Comparison of ENCODE assay signal across 8 cellular contexts in the genomic region with DNA sequence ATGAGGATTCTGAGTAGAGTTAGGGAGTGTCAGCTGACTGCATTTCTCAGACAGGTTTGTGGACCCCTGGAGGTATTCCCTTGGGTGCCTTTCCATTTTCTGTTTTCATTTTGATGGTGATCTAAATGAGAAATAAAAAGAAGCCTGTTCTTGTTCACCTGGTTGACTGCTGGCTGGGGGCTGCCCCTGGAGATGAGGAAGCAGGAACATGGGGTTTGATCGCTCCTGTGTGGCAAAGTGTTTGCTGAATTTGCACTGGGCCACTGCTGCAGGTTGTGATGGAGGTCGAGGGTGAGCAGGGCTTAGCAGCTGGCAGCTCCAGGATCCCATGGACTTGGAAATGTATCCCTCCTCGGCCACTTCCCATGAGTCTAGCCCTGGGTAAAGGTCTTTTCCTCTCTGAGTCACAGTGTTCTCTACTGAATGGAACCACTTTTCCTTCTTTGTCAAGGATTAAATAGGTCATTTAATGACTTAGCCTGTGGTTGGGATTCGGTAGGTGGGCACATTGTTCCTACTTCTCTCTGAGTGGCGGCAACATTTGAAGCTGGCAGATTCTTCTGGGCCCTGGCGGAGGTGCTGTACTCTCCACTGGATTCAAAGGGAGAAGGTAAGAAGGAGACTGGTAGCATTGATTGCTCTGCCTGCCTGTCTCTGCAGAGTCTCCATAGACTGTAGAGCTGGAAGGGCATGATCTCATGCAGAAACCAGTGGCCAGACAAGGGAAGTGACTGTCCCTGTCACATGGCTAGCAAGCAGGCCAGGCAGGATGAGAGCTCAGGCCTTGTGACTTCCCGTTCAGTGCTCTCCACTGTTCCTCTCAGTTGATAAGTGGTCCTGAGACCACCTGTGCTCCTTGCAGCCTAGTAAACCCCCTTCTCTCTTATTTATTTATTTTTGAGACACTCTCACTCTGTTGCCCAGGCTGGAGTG. TPM values are rescaled to one million over a fixed set of nuclear protein-coding genes. Genes with fewer than 3 reads are reported as not detected.
DNase-seq lines count a peak whose midpoint lies in the region; ATAC-seq and TF ChIP-seq lines count a peak whose summit lies in the region.

No MANE protein-coding gene starts in this region.

- peaks cover 25% of the 10 kb centered on the region for H3K4me1 ChIP-seq in mesenchymal stem cell (ENCODE audit: control insufficient read depth, insufficient read depth, low read depth, low read length)
- H3K4me1 ChIP-seq in upper lobe of right lung, result peaks cover 24% of the 10 kb centered on the region

- H2AFZ ChIP-seq in mesenchymal stem cell (ENCODE audit: low read depth, low read length), result no peak overlapping the region

- H3K14ac ChIP-seq in mesenchymal stem cell (ENCODE audit: low read length in 2 of 2), result no peak overlapping the region

- DNase-seq in activated naive CD8-positive, alpha-beta T cell treated with anti-CD3 and anti-CD28 coated beads, Interleukin-2, amount 10 ng/mL, durations not matched to agents 7 days and 5 days, result no peak
- no peak for DNase-seq in activated naive CD8-positive, alpha-beta T cell treated with anti-CD3 and anti-CD28 coated beads for 36 hours
- DNase-seq in dorsolateral prefrontal cortex (peak in 9 of 10 donors; percentile 38 to 81 (median 64)), mesenchymal stem cell (peak; percentile 51), upper lobe of right lung (no peak), GOT3 (lab: John Stamatoyannopoulos, UW) (no peak)
- DNase-seq in stimulated activated naive CD8-positive, alpha-beta T cell treated with anti-CD3 and anti-CD28 coated beads, Interleukin-15, amount 100 ng/mL, for 72 hours, result no peak
- no peak for DNase-seq in activated T-cell treated with anti-CD3 and anti-CD28 coated beads, Interleukin-2, amount 50 U/mL, for 72 hours

- peak overlapping the region; percentile 4 for H3K9ac ChIP-seq in mesenchymal stem cell (ENCODE audit: low read length)

- H3K27ac ChIP-seq in dorsolateral prefrontal cortex, result peak overlapping the region in 58 of 59 donors; percentile 18 to 92 (median 81)
- no peak overlapping the region for H3K27ac ChIP-seq in mesenchymal stem cell (ENCODE audit: low read length, poor library complexity, severe bottlenecking)
- peak overlapping the region; percentile 48 for H3K27ac ChIP-seq in upper lobe of right lung

- POLR2A ChIA-PET in activated naive CD8-positive, alpha-beta T cell treated with anti-CD3 and anti-CD28 coated beads, Interleukin-2, amount 10 ng/mL, durations not matched to agents 7 days and 5 days (lab: Charles Lee), result no interaction called here

- H3K4me2 ChIP-seq in mesenchymal stem cell (ENCODE audit: low read length, poor library complexity, severe bottlenecking), result no peak overlapping the region

- H3K36me3 ChIP-seq in mesenchymal stem cell (ENCODE audit: control insufficient read depth in 1 of 2, insufficient read depth in 2 of 2, low read depth in 1 of 2, low read length in 2 of 2), result peaks cover 5 to 15% of the 10 kb centered on the region in 2 experiments
- H3K36me3 ChIP-seq in upper lobe of right lung, result peaks cover under 1% of the 10 kb centered on the region

- H3K27me3 Mint-ChIP-seq in activated naive CD8-positive, alpha-beta T cell treated with anti-CD3 and anti-CD28 coated beads, Interleukin-2, amount 10 ng/mL, durations not matched to agents 7 days and 5 days, result no peaks in the 10 kb centered on the region
- no peaks in the 10 kb centered on the region for H3K27me3 Mint-ChIP-seq in activated naive CD8-positive, alpha-beta T cell treated with anti-CD3 and anti-CD28 coated beads for 36 hours
- no peaks in the 10 kb centered on the region for H3K27me3 Mint-ChIP-seq in stimulated activated naive CD8-positive, alpha-beta T cell treated with anti-CD3 and anti-CD28 coated beads, Interleukin-15, amount 100 ng/mL, for 72 hours
- H3K27me3 Mint-ChIP-seq in activated T-cell treated with anti-CD3 and anti-CD28 coated beads, Interleukin-2, amount 50 U/mL, for 72 hours (ENCODE audit: low read depth), result no peaks in the 10 kb centered on the region

- peaks cover 5% of the 10 kb centered on the region for H3K4me1 Mint-ChIP-seq in activated naive CD8-positive, alpha-beta T cell treated with anti-CD3 and anti-CD28 coated beads, Interleukin-2, amount 10 ng/mL, durations not matched to agents 7 days and 5 days
- H3K4me1 Mint-ChIP-seq in activated naive CD8-positive, alpha-beta T cell treated with anti-CD3 and anti-CD28 coated beads for 36 hours, result peaks cover 10% of the 10 kb centered on the region
- H3K4me1 Mint-ChIP-seq in stimulated activated naive CD8-positive, alpha-beta T cell treated with anti-CD3 and anti-CD28 coated beads, Interleukin-15, amount 100 ng/mL, for 72 hours, result peaks cover 5% of the 10 kb centered on the region
- H3K4me1 Mint-ChIP-seq in activated T-cell treated with anti-CD3 and anti-CD28 coated beads, Interleukin-2, amount 50 U/mL, for 72 hours (ENCODE audit: low read depth), result peaks cover 12% of the 10 kb centered on the region

- H2BK5ac ChIP-seq in mesenchymal stem cell (ENCODE audit: low read depth, low read length, poor library complexity, severe bottlenecking), result no peak overlapping the region

- H2BK12ac ChIP-seq in mesenchymal stem cell (ENCODE audit: low read length in 2 of 2), result no peak overlapping the region

- no peak overlapping the region for H2BK15ac ChIP-seq in mesenchymal stem cell (ENCODE audit: low read depth, poor library complexity, severe bottlenecking)

- H4K91ac ChIP-seq in mesenchymal stem cell (ENCODE audit: low read length), result peak overlapping the region; percentile 21

- H4K8ac ChIP-seq in mesenchymal stem cell (ENCODE audit: low read length), result no peak overlapping the region

- H2AK5ac ChIP-seq in mesenchymal stem cell (ENCODE audit: low read length, severe bottlenecking), result no peak overlapping the region

- H3K4me3 Mint-ChIP-seq in activated naive CD8-positive, alpha-beta T cell treated with anti-CD3 and anti-CD28 coated beads, Interleukin-2, amount 10 ng/mL, durations not matched to agents 7 days and 5 days, result no peak overlapping the region
- no peak overlapping the region for H3K4me3 Mint-ChIP-seq in activated naive CD8-positive, alpha-beta T cell treated with anti-CD3 and anti-CD28 coated beads for 36 hours
- no peak overlapping the region for H3K4me3 Mint-ChIP-seq in stimulated activated naive CD8-positive, alpha-beta T cell treated with anti-CD3 and anti-CD28 coated beads, Interleukin-15, amount 100 ng/mL, for 72 hours
- no peak overlapping the region for H3K4me3 Mint-ChIP-seq in activated T-cell treated with anti-CD3 and anti-CD28 coated beads, Interleukin-2, amount 50 U/mL, for 72 hours

- H3K23ac ChIP-seq in mesenchymal stem cell (ENCODE audit: low read length in 2 of 2), result no peak overlapping the region

- ATAC-seq in activated naive CD8-positive, alpha-beta T cell treated with anti-CD3 and anti-CD28 coated beads, Interleukin-2, amount 10 ng/mL, durations not matched to agents 7 days and 5 days (ENCODE audit: low read depth), result peak; percentile 52
- peak; percentile 95 for ATAC-seq in upper lobe of right lung
- no peak for ATAC-seq in stimulated activated naive CD8-positive, alpha-beta T cell treated with anti-CD3 and anti-CD28 coated beads, Interleukin-15, amount 100 ng/mL, for 72 hours
- no peak for ATAC-seq in activated T-cell treated with anti-CD3 and anti-CD28 coated beads, Interleukin-2, amount 50 U/mL, for 72 hours (replicated peaks in 1 of 2)

- TF ChIP-seq CTCF in dorsolateral prefrontal cortex (IDR thresholded peaks at IDR 0.05 in 54 of 56, conservative IDR thresholded peaks at IDR 0.05 in 2 of 56; ENCODE audit: low read depth in 1 of 56, partially characterized antibody in 56 of 56) (no peak), upper lobe of right lung (IDR thresholded peaks at IDR 0.05) (no peak)

- no peak overlapping the region for H3K4me3 ChIP-seq in dorsolateral prefrontal cortex
- no peak overlapping the region for H3K4me3 ChIP-seq in mesenchymal stem cell (ENCODE audit: insufficient read depth in 1 of 2, low read depth in 1 of 2, low read length in 2 of 2)
- H3K4me3 ChIP-seq in upper lobe of right lung, result no peak overlapping the region

- peak overlapping the region in 1 of 2 experiments; percentile 48 for H3K4ac ChIP-seq in mesenchymal stem cell (ENCODE audit: low read depth in 1 of 2, low read length in 2 of 2)

- no peaks in the 10 kb centered on the region for H3K9me3 Mint-ChIP-seq in activated naive CD8-positive, alpha-beta T cell treated with anti-CD3 and anti-CD28 coated beads, Interleukin-2, amount 10 ng/mL, durations not matched to agents 7 days and 5 days
- no peaks in the 10 kb centered on the region for H3K9me3 Mint-ChIP-seq in activated naive CD8-positive, alpha-beta T cell treated with anti-CD3 and anti-CD28 coated beads for 36 hours
- no peaks in the 10 kb centered on the region for H3K9me3 Mint-ChIP-seq in stimulated activated naive CD8-positive, alpha-beta T cell treated with anti-CD3 and anti-CD28 coated beads, Interleukin-15, amount 100 ng/mL, for 72 hours
- no peaks in the 10 kb centered on the region for H3K9me3 Mint-ChIP-seq in activated T-cell treated with anti-CD3 and anti-CD28 coated beads, Interleukin-2, amount 50 U/mL, for 72 hours

- 89% methylated on average over 6 of the region's 7 CpGs for WGBS in mesenchymal stem cell

- H2BK120ac ChIP-seq in mesenchymal stem cell (ENCODE audit: low read depth, low read length), result no peak overlapping the region

- H3K27me3 ChIP-seq in dorsolateral prefrontal cortex (no peaks in the 10 kb centered on the region), mesenchymal stem cell (ENCODE audit: control insufficient read depth in 1 of 2, insufficient read depth in 1 of 2, low read length in 2 of 2) (no peaks in the 10 kb centered on the region), upper lobe of right lung (no peaks in the 10 kb centered on the region)

- H3K18ac ChIP-seq in mesenchymal stem cell (ENCODE audit: low read depth in 1 of 2, low read length in 2 of 2), result peak overlapping the region in 1 of 2 experiments; percentile 25

- H3K79me1 ChIP-seq in mesenchymal stem cell (replicated peaks; ENCODE audit: low read length, poor library complexity, severe bottlenecking), result peaks cover 38% of the 10 kb centered on the region

- H3K36me3 Mint-ChIP-seq in activated naive CD8-positive, alpha-beta T cell treated with anti-CD3 and anti-CD28 coated beads, Interleukin-2, amount 10 ng/mL, durations not matched to agents 7 days and 5 days, result peaks cover 2% of the 10 kb centered on the region
- peaks cover 2% of the 10 kb centered on the region for H3K36me3 Mint-ChIP-seq in activated naive CD8-positive, alpha-beta T cell treated with anti-CD3 and anti-CD28 coated beads for 36 hours
- no peaks in the 10 kb centered on the region for H3K36me3 Mint-ChIP-seq in activated T-cell treated with anti-CD3 and anti-CD28 coated beads, Interleukin-2, amount 50 U/mL, for 72 hours (ENCODE audit: insufficient read depth in 2 of 2)

- H3K27ac Mint-ChIP-seq in activated naive CD8-positive, alpha-beta T cell treated with anti-CD3 and anti-CD28 coated beads, Interleukin-2, amount 10 ng/mL, durations not matched to agents 7 days and 5 days, result no peak overlapping the region
- H3K27ac Mint-ChIP-seq in activated naive CD8-positive, alpha-beta T cell treated with anti-CD3 and anti-CD28 coated beads for 36 hours, result no peak overlapping the region
- no peak overlapping the region for H3K27ac Mint-ChIP-seq in stimulated activated naive CD8-positive, alpha-beta T cell treated with anti-CD3 and anti-CD28 coated beads, Interleukin-15, amount 100 ng/mL, for 72 hours
- no peak overlapping the region for H3K27ac Mint-ChIP-seq in activated T-cell treated with anti-CD3 and anti-CD28 coated beads, Interleukin-2, amount 50 U/mL, for 72 hours

- intact Hi-C loops in dorsolateral prefrontal cortex (cut with DNase I) (no loop called here), upper lobe of right lung (cut with DNase I) (no loop called here)

- H3K9me3 ChIP-seq in mesenchymal stem cell (ENCODE audit: control insufficient read depth, low read length) (no peaks in the 10 kb centered on the region), upper lobe of right lung (no peaks in the 10 kb centered on the region)

RNA-seq across cellular contexts. Expression of gene SNX29, which starts 17.9 kb away (rescaled TPM):
- 10 to 100 TPM; 16.6 to 22.8 TPM for total RNA-seq in activated naive CD8-positive, alpha-beta T cell treated with anti-CD3 and anti-CD28 coated beads, Interleukin-2, amount 10 ng/mL, durations not matched to agents 7 days and 5 days
- total RNA-seq in activated naive CD8-positive, alpha-beta T cell treated with anti-CD3 and anti-CD28 coated beads for 36 hours, result 1 to 10 TPM; 6.7 to 7.3 TPM
- total RNA-seq in dorsolateral prefrontal cortex (10 to 100 TPM; 26.7 to 87.0 (median 46.5) TPM), upper lobe of right lung (50.7 TPM)
- polyA plus RNA-seq in mesenchymal stem cell (2013, experiment 1 of 2), result 5.0 TPM
- polyA plus RNA-seq in mesenchymal stem cell (2013, experiment 2 of 2), result 4.9 TPM
- 10 to 100 TPM; 10.1 to 13.4 TPM for total RNA-seq in activated T-cell treated with anti-CD3 and anti-CD28 coated beads, Interleukin-2, amount 50 U/mL, for 72 hours

RNA-seq across cellular contexts. Expression of gene TNFRSF17, which starts 29.4 kb away (rescaled TPM):
- not detected for total RNA-seq in activated naive CD8-positive, alpha-beta T cell treated with anti-CD3 and anti-CD28 coated beads, Interleukin-2, amount 10 ng/mL, durations not matched to agents 7 days and 5 days
- total RNA-seq in activated naive CD8-positive, alpha-beta T cell treated with anti-CD3 and anti-CD28 coated beads for 36 hours, result not detected
- total RNA-seq in dorsolateral prefrontal cortex (not detected), upper lobe of right lung (0.41 TPM)
- polyA plus RNA-seq in mesenchymal stem cell (2013, experiment 1 of 2), result 0.07 TPM
- not detected for polyA plus RNA-seq in mesenchymal stem cell (2013, experiment 2 of 2)
- not detected for total RNA-seq in activated T-cell treated with anti-CD3 and anti-CD28 coated beads, Interleukin-2, amount 50 U/mL, for 72 hours

RNA-seq across cellular contexts. Expression of gene NPIPB2, which starts 52.6 kb away (rescaled TPM):
- 10 to 100 TPM; 18.1 to 18.3 TPM for total RNA-seq in activated naive CD8-positive, alpha-beta T cell treated with anti-CD3 and anti-CD28 coated beads, Interleukin-2, amount 10 ng/mL, durations not matched to agents 7 days and 5 days
- 1 to 10 TPM; 6.2 to 6.9 TPM for total RNA-seq in activated naive CD8-positive, alpha-beta T cell treated with anti-CD3 and anti-CD28 coated beads for 36 hours
- total RNA-seq in dorsolateral prefrontal cortex (10 to 100 TPM in 119 of 120 experiments, 1 to 10 TPM in 1; 7.7 to 62.0 (median 23.6) TPM), upper lobe of right lung (6.3 TPM)
- polyA plus RNA-seq in mesenchymal stem cell (2013, experiment 1 of 2), result 0.47 TPM
- 1.4 TPM for polyA plus RNA-seq in mesenchymal stem cell (2013, experiment 2 of 2)
- 10 to 100 TPM; 13.3 to 17.3 TPM for total RNA-seq in activated T-cell treated with anti-CD3 and anti-CD28 coated beads, Interleukin-2, amount 50 U/mL, for 72 hours

Comparison
In these comparisons a context has a peak if more than half of its experiments do, and no peak if none do; other contexts are left out.
1. ATAC-seq: peak in activated naive CD8-positive, alpha-beta T cell treated with anti-CD3 and anti-CD28 coated beads, Interleukin-2, amount 10 ng/mL, durations not matched to agents 7 days and 5 days (single experiment) and upper lobe of right lung (single experiment); none in stimulated activated naive CD8-positive, alpha-beta T cell treated with anti-CD3 and anti-CD28 coated beads, Interleukin-15, amount 100 ng/mL, for 72 hours (single experiment) and activated T-cell treated with anti-CD3 and anti-CD28 coated beads, Interleukin-2, amount 50 U/mL, for 72 hours (0 of 2).
2. DNase-seq: peak in dorsolateral prefrontal cortex (9 of 10) and mesenchymal stem cell (single experiment); none in activated naive CD8-positive, alpha-beta T cell treated with anti-CD3 and anti-CD28 coated beads, Interleukin-2, amount 10 ng/mL, durations not matched to agents 7 days and 5 days (single experiment), activated naive CD8-positive, alpha-beta T cell treated with anti-CD3 and anti-CD28 coated beads for 36 hours (single experiment), upper lobe of right lung (single experiment), stimulated activated naive CD8-positive, alpha-beta T cell treated with anti-CD3 and anti-CD28 coated beads, Interleukin-15, amount 100 ng/mL, for 72 hours (0 of 2), GOT3 (single experiment) and activated T-cell treated with anti-CD3 and anti-CD28 coated beads, Interleukin-2, amount 50 U/mL, for 72 hours (0 of 2).